ENCODE assay signal across 8 cellular contexts in the genomic region with DNA sequence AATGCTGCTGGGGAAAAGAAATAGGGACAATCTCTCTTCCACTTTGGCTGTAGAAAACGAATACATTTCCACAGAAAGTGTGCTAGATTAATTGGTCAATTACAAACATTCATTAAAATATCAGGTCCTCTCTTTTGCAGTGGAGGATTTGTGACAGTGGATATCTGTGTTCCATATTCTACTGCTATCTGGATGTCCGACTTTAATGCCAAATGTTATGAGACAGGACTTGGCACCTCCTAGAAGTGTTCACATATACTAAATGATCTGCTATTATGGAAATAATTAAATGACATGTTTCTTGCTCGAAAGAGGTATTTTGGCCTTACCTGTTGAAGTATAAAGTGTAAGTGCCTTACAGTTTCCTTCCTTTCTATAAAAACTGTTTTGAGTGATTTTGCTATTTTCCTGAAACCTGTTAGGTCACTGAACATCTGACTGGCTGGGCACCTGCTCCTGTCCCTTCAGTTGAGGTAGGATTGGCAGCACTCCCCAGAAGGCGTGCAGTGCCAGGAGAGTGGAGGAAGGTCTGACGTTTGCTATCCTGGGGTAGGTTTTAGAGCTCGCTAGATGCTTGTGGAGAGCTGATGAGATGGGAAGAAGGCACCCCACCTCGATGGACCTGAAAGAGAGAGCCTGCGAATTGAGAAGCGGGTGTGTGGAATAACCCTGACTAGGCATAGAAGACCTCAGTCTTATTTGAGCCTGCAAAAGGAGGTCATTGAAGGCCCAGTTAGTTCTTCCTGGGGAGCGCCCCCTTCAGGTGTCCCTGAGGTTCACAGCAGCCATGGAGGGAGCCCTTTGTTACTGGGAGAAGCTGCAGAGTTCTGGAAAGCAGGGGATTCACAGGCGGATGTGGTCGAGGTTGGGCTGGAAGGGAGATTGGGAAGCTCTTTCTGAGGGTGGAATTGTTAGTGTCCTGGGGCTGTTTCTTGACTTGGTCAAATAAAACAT.
A peak's percentile ranks its signal among the peaks of the same experiment; 100 is the strongest.
DNase-seq lines count a peak whose midpoint lies in the region; ATAC-seq and TF ChIP-seq lines count a peak whose summit lies in the region.

No MANE protein-coding gene starts in this region.

- H3K27ac ChIP-seq in RWPE2 (ENCODE audit: poor library complexity, severe bottlenecking): peak overlapping the region; percentile 57

- peak overlapping the region; percentile 96 for H3K4me3 ChIP-seq in RWPE2 (ENCODE audit: severe bottlenecking)

- H3K36me3 Mint-ChIP-seq in endothelial cell (ENCODE audit: low read depth, unreplicated experiment) (peaks cover 35% of the 10 kb centered on the region), neural crest cell (ENCODE audit: low read depth) (peaks cover 48% of the 10 kb centered on the region)

- peak overlapping the region; percentile 99 for H3K4me3 Mint-ChIP-seq in endothelial cell (ENCODE audit: unreplicated experiment)
- peak overlapping the region; percentile 100 for H3K4me3 Mint-ChIP-seq in neural crest cell

- peaks cover 27% of the 10 kb centered on the region for H3K4me1 Mint-ChIP-seq in endothelial cell (ENCODE audit: unreplicated experiment)
- H3K4me1 Mint-ChIP-seq in neural crest cell: peaks cover 29% of the 10 kb centered on the region

- H3K27ac Mint-ChIP-seq in endothelial cell (ENCODE audit: unreplicated experiment): peak overlapping the region; percentile 93
- H3K27ac Mint-ChIP-seq in neural crest cell (ENCODE audit: unreplicated experiment): peak overlapping the region; percentile 98

- ATAC-seq in RWPE2 (ENCODE audit: low read depth) (no peak), GM21576 (IDR thresholded peaks at IDR 0.05; ENCODE audit: unreplicated experiment) (no peak), HG02610 (IDR thresholded peaks at IDR 0.05; ENCODE audit: unreplicated experiment) (no peak)

- H3K27me3 ChIP-seq in RWPE2 (ENCODE audit: insufficient read depth, poor library complexity, severe bottlenecking): no peaks in the 10 kb centered on the region

- no peaks in the 10 kb centered on the region for H3K9me3 ChIP-seq in RWPE2 (ENCODE audit: severe bottlenecking)

- DNase-seq in DMS79 treated with DMSO at 0.1 percent for 48 hours (lab: John Stamatoyannopoulos, UW) (peak; percentile 36), DMS79 (lab: John Stamatoyannopoulos, UW) (no peak), RWPE2 (ENCODE audit: low spot score) (no peak), endothelial cell (ENCODE audit: low spot score) (peak; percentile 52), neural crest cell (ENCODE audit: low read depth, low spot score) (peak; percentile 32), NCI-H2196 (lab: John Stamatoyannopoulos, UW; ENCODE audit: unreplicated experiment) (no peak)

- H3K4me1 ChIP-seq in RWPE2 (ENCODE audit: insufficient read depth, poor library complexity, severe bottlenecking): peaks cover 8% of the 10 kb centered on the region

- H3K27me3 Mint-ChIP-seq in endothelial cell (ENCODE audit: unreplicated experiment) (peaks cover 20% of the 10 kb centered on the region), neural crest cell (ENCODE audit: low read depth) (no peaks in the 10 kb centered on the region)

- TF ChIP-seq CTCF in RWPE2 (IDR thresholded peaks at IDR 0.05; ENCODE audit: poor library complexity, severe bottlenecking) (peak; percentile 27), endothelial cell (IDR thresholded peaks at IDR 0.05; ENCODE audit: unreplicated experiment) (peak; percentile 41), neural crest cell (conservative IDR thresholded peaks at IDR 0.05) (peak; percentile 57)

- no peaks in the 10 kb centered on the region for H3K9me3 Mint-ChIP-seq in endothelial cell (ENCODE audit: unreplicated experiment)
- H3K9me3 Mint-ChIP-seq in neural crest cell: peaks cover 5% of the 10 kb centered on the region

- peaks cover 17% of the 10 kb centered on the region for H3K36me3 ChIP-seq in RWPE2 (ENCODE audit: low read depth)

Comparison
In these comparisons a context has a peak if more than half of its experiments do, and no peak if none do; other contexts are left out.
1. DNase-seq: peak in DMS79 treated with DMSO at 0.1 percent for 48 hours (single experiment), endothelial cell (single experiment) and neural crest cell (single experiment); none in DMS79 (single experiment), RWPE2 (single experiment) and NCI-H2196 (single experiment).
2. Peak in every context shown above with its lines, with median percentiles within 50 percentile points of each other: CTCF ChIP-seq.